In the genomic region with DNA sequence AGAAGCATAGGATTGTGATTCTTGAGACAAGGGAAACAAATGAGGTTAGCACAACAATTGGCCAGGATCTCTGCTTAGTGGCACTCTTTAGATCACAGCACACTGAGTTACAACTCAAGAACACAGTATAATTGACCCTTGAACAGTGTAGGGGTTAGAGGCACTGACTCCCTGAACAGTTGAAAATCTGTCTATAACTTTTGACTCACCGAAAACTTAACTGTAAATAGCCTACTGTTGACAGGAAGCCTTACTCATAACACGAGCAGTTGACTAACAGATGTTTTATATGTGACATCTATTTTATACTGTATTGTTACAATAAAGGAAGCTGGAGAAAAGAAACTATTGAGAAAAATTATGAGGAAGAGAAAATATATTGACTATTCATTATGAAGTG, we compare ENCODE assay signal across 28 cellular contexts.
"Had no signal": no experiment of that assay in that cellular context is flagged by ENCODE, and none has a peak within 500 bp of the region (broad histone marks: within the 10 kb centered on the region; RNA-seq: fewer than 3 reads in every experiment).

No MANE protein-coding gene starts in this region.

- H3K36me3 Mint-ChIP-seq: activated CD8-positive, alpha-beta memory T cell treated with anti-CD3 and anti-CD28 coated beads, Interleukin-2, amount 10 ng/mL, durations not matched to agents 7 days and 5 days; activated naive CD4-positive, alpha-beta T cell treated with anti-CD3 and anti-CD28 coated beads, Interleukin-2, amount 50 U/mL, for 72 hours; brain; WTC11 had no signal

- H3K27me3 Mint-ChIP-seq: activated CD8-positive, alpha-beta memory T cell treated with anti-CD3 and anti-CD28 coated beads, Interleukin-2, amount 10 ng/mL, durations not matched to agents 7 days and 5 days; activated naive CD8-positive, alpha-beta T cell treated with anti-CD3 and anti-CD28 coated beads, Interleukin-2, amount 50 U/mL, for 24 hours; activated T-cell treated with anti-CD3 and anti-CD28 coated beads, Interleukin-2, amount 50 U/mL, for 24 hours; brain had no signal

- H3K9me3 Mint-ChIP-seq: brain, WTC11 had no signal

- H3K4me3 ChIP-seq: cardiac muscle cell, MG63, SK-N-MC had no signal

- DNase-seq: activated CD4-positive, alpha-beta T cell treated with anti-CD3 and anti-CD28 coated beads for 48 hours; activated CD4-positive, alpha-beta T cell treated with anti-CD3 and anti-CD28 coated beads, Interleukin-2, amount 50 U/mL, for 48 hours; activated CD4-positive, CD25-positive, alpha-beta regulatory T cell treated with anti-CD3 and anti-CD28 coated beads, Interleukin-2, amount 50 U/mL, for 72 hours; activated CD8-positive, alpha-beta memory T cell treated with anti-CD3 and anti-CD28 coated beads, Interleukin-2, amount 10 ng/mL, durations not matched to agents 7 days and 5 days; activated effector memory CD4-positive, alpha-beta T cell treated with anti-CD3 and anti-CD28 coated beads, Interleukin-2, amount 50 U/mL, for 16 hours; activated naive CD4-positive, alpha-beta T cell treated with Interleukin-2 at 50 U/mL for 16 hours; activated naive CD8-positive, alpha-beta T cell treated with anti-CD3 and anti-CD28 coated beads, Interleukin-2, amount 50 U/mL, for 24 hours; activated T-cell treated with anti-CD3 and anti-CD28 coated beads, Interleukin-2, amount 50 U/mL, for 24 hours; amniotic stem cell; cerebellar nuclear complex; MG63; MV-4-11; NCI-H1105; NCI-H1436; NCI-H1694 treated with DMSO at 0.1 percent for 48 hours; NCI-H2029 treated with DMSO at 0.1 percent for 48 hours; NCI-H345; NCI-H510A; NCI-H69; NK-92 treated with Interleukin-12 subunit alpha and Interleukin-12 subunit beta, amount 100 ng/mL, for 24 hours had no signal

- H3K36me3 ChIP-seq: cardiac muscle cell, MG63 had no signal

- H3K27ac ChIP-seq: cardiac muscle cell, KMS-11, SK-N-MC had no signal

- H3K9me3 ChIP-seq: MG63 had no signal

- H3K27me3 ChIP-seq: cardiac muscle cell, MG63 had no signal

- H3K4me2 ChIP-seq: KMS-11 had no signal

- FAIRE-seq: astrocyte had no signal

- H3K27ac Mint-ChIP-seq: activated CD8-positive, alpha-beta memory T cell treated with anti-CD3 and anti-CD28 coated beads, Interleukin-2, amount 10 ng/mL, durations not matched to agents 7 days and 5 days; activated naive CD4-positive, alpha-beta T cell treated with anti-CD3 and anti-CD28 coated beads, Interleukin-2, amount 50 U/mL, for 72 hours; activated naive CD8-positive, alpha-beta T cell treated with anti-CD3 and anti-CD28 coated beads, Interleukin-2, amount 50 U/mL, for 24 hours; activated T-cell treated with anti-CD3 and anti-CD28 coated beads, Interleukin-2, amount 50 U/mL, for 24 hours; activated T-helper 1 cell treated with anti-CD3 and anti-CD28 coated beads, Interleukin-12 subunit alpha, Interleukin-12 subunit beta, Interleukin-2, Interleukin-4 antibody, amounts not matched to agents 30 ng/mL and 10 ng/mL and 1 ng/mL, durations not matched to agents 14 hours and 24 hours and 36 hours; brain; WTC11 had no signal

- H3K4me3 Mint-ChIP-seq: activated CD8-positive, alpha-beta memory T cell treated with anti-CD3 and anti-CD28 coated beads, Interleukin-2, amount 10 ng/mL, durations not matched to agents 7 days and 5 days; activated naive CD8-positive, alpha-beta T cell treated with anti-CD3 and anti-CD28 coated beads, Interleukin-2, amount 50 U/mL, for 24 hours; activated T-cell treated with anti-CD3 and anti-CD28 coated beads, Interleukin-2, amount 50 U/mL, for 24 hours; activated T-helper 1 cell treated with anti-CD3 and anti-CD28 coated beads, Interleukin-12 subunit alpha, Interleukin-12 subunit beta, Interleukin-2, Interleukin-4 antibody, amounts not matched to agents 30 ng/mL and 10 ng/mL and 1 ng/mL, durations not matched to agents 14 hours and 24 hours and 36 hours; brain; WTC11 had no signal

- H3K4me1 Mint-ChIP-seq: activated CD8-positive, alpha-beta memory T cell treated with anti-CD3 and anti-CD28 coated beads, Interleukin-2, amount 10 ng/mL, durations not matched to agents 7 days and 5 days; activated naive CD8-positive, alpha-beta T cell treated with anti-CD3 and anti-CD28 coated beads, Interleukin-2, amount 50 U/mL, for 24 hours; brain; WTC11 had no signal

- ATAC-seq: activated CD8-positive, alpha-beta memory T cell treated with anti-CD3 and anti-CD28 coated beads, Interleukin-2, amount 10 ng/mL, durations not matched to agents 7 days and 5 days; activated naive CD4-positive, alpha-beta T cell treated with anti-CD3 and anti-CD28 coated beads, Interleukin-2, amount 50 U/mL, for 72 hours; activated naive CD8-positive, alpha-beta T cell treated with anti-CD3 and anti-CD28 coated beads, Interleukin-2, amount 50 U/mL, for 24 hours; WTC11 had no signal

- H3K9ac ChIP-seq: KMS-11 had no signal
